ENCODE assay signal across 23 cellular contexts in genomic region chr19:45763691-45764294, GRCh38. TPM values are rescaled to one million over a fixed set of nuclear protein-coding genes. Genes with fewer than 3 reads are reported as not detected.
DNase-seq lines count a peak whose midpoint lies in the region; ATAC-seq and TF ChIP-seq lines count a peak whose summit lies in the region.
"Had no signal": no experiment of that assay in that cellular context is flagged by ENCODE, and none has a peak within 500 bp of the region (broad histone marks: within the 10 kb centered on the region; RNA-seq: fewer than 3 reads in every experiment).

No MANE protein-coding gene starts in this region.

- H3K4me2 ChIP-seq in SK-N-SH (no peak overlapping the region), mesendoderm (ENCODE audit: low read length) (no peak overlapping the region)

- H3K36me3 ChIP-seq in SK-N-SH (replicated peaks in 1 of 2; ENCODE audit: control insufficient read depth in 1 of 2, insufficient read depth in 2 of 2, low read length in 1 of 2) (no peaks in the 10 kb centered on the region), ascending aorta (no peaks in the 10 kb centered on the region), mesendoderm (ENCODE audit: control insufficient read depth, insufficient read depth, low read length) (no peaks in the 10 kb centered on the region), thoracic aorta (no peaks in the 10 kb centered on the region)

- no peak for TF ChIP-seq RAD21 in SK-N-SH (IDR thresholded peaks at IDR 0.05; ENCODE audit: low read length)

- no peak overlapping the region for H3K18ac ChIP-seq in mesendoderm (ENCODE audit: low read length)

- H3K79me1 ChIP-seq in mesendoderm (ENCODE audit: low read length) = no peaks in the 10 kb centered on the region

- TF ChIP-seq EP300 in SK-N-SH (IDR thresholded peaks at IDR 0.05; ENCODE audit: borderline replicate concordance in 1 of 2, low read depth in 1 of 2, low read length in 1 of 2) = no peak

- no peak overlapping the region for H3K9ac ChIP-seq in SK-N-SH
- H3K9ac ChIP-seq in mesendoderm (ENCODE audit: low read length) = no peak overlapping the region

- no peak overlapping the region for H2BK15ac ChIP-seq in mesendoderm (replicated peaks; ENCODE audit: low read depth)

- no peak overlapping the region for H4K8ac ChIP-seq in mesendoderm (ENCODE audit: low read depth, low read length)

- H2AK5ac ChIP-seq in mesendoderm (ENCODE audit: low read length) = no peak overlapping the region

- no peak overlapping the region for H3K23ac ChIP-seq in mesendoderm (ENCODE audit: low read length)

- peak overlapping the region; percentile 70 for H3K56ac ChIP-seq in mesendoderm (ENCODE audit: low read length)

- no peak overlapping the region for H2BK120ac ChIP-seq in mesendoderm (ENCODE audit: low read depth, low read length)

- H2BK5ac ChIP-seq in mesendoderm (ENCODE audit: low read length) = no peak overlapping the region

- no peak for ATAC-seq in SK-N-SH treated with all-trans-retinoic acid at 6 μM for 48 hours
- ATAC-seq in thoracic aorta (ENCODE audit: insufficient number of reproducible peaks, low FRiP score, low read depth) = no peak
- ATAC-seq: activated naive CD8-positive, alpha-beta T cell treated with anti-CD3 and anti-CD28 coated beads, Interleukin-2, amount 50 U/mL, for 24 hours; naive thymus-derived CD8-positive, alpha-beta T cell had no signal

- TF ChIP-seq CTCF in SK-N-SH (IDR thresholded peaks at IDR 0.05) = no peak
- no peak for TF ChIP-seq CTCF in ascending aorta (IDR thresholded peaks at IDR 0.05)
- no peak for TF ChIP-seq CTCF in thoracic aorta (IDR thresholded peaks at IDR 0.05)

- intact Hi-C loops in ascending aorta (cut with DNase I) = no loop called here

- 83% methylated on average over 18 of the region's 27 CpGs for WGBS in SK-N-SH (ENCODE audit: low lambda C conversion rate)
- WGBS in mesendoderm (ENCODE audit: extremely low coverage, insufficient coverage, low lambda C conversion rate) = no CpG with 5 or more reads among the region's 27 CpGs

- peaks cover under 1% of the 10 kb centered on the region for H3F3A ChIP-seq in SK-N-SH (replicated peaks; ENCODE audit: insufficient read depth)

- DNase-seq in SK-N-SH = peak; percentile 25
- DNase-seq in ascending aorta (ENCODE audit: low spot score in 2 of 2) = no peak
- no peak for DNase-seq in mesendoderm
- DNase-seq in thoracic aorta (ENCODE audit: low spot score) = no peak
- no peak for DNase-seq in SKM-1 treated with dmso at 0.1 percent for 144 hours (lab: John Stamatoyannopoulos, UW; ENCODE audit: unreplicated experiment)
- no peak for DNase-seq in COR-L47 (lab: John Stamatoyannopoulos, UW)
- no peak for DNase-seq in MV-4-11 (lab: John Stamatoyannopoulos, UW)
- DNase-seq: activated CD4-positive, alpha-beta T cell treated with anti-CD3 and anti-CD28 coated beads, Interleukin-2, amount 50 U/mL, for 4 hours; activated effector memory CD4-positive, alpha-beta T cell treated with Interleukin-2 at 50 U/mL for 16 hours; activated naive CD8-positive, alpha-beta T cell treated with anti-CD3 and anti-CD28 coated beads, Interleukin-2, amount 50 U/mL, for 24 hours; Caco-2; DND-41; hippocampal formation; kidney; MG63; naive thymus-derived CD8-positive, alpha-beta T cell; NCI-H1436 treated with DMSO at 0.1 percent for 48 hours; NCI-H82; posterior cingulate gyrus; SIG-M5; stimulated activated CD4-positive, alpha-beta T cell treated with anti-CD3 and anti-CD28 coated beads, Interleukin-4, amount 100 ng/mL, for 24 hours had no signal

- H4K20me1 ChIP-seq in SK-N-SH (ENCODE audit: insufficient read depth) = no peaks in the 10 kb centered on the region

- no peaks in the 10 kb centered on the region for H3K9me2 ChIP-seq in SK-N-SH

- no peak overlapping the region for H3K4me3 ChIP-seq in SK-N-SH (ENCODE audit: low read depth in 2 of 2, low read length in 1 of 2)
- H3K4me3 ChIP-seq in ascending aorta = peak overlapping the region; percentile 35 to 43
- no peak overlapping the region for H3K4me3 ChIP-seq in mesendoderm (ENCODE audit: low read length)
- peak overlapping the region; percentile 53 for H3K4me3 ChIP-seq in thoracic aorta
- H3K4me3 ChIP-seq: MG63 had no signal

- H4K5ac ChIP-seq in mesendoderm (ENCODE audit: low read length) = no peak overlapping the region

- CTCF ChIA-PET in SK-N-SH (lab: Yijun Ruan, JAX) = interaction anchor here (0.5 to 1.5 kb wide), 3 partner anchors 35 to 278 kb away, joined by 3 read pairs; no protein-coding TSS in a partner anchor

- no peak overlapping the region for H2AFZ ChIP-seq in SK-N-SH (ENCODE audit: low read depth)

- no peaks in the 10 kb centered on the region for H3K27me3 ChIP-seq in SK-N-SH (ENCODE audit: insufficient read depth)
- H3K27me3 ChIP-seq in ascending aorta = no peaks in the 10 kb centered on the region
- H3K27me3 ChIP-seq in mesendoderm (ENCODE audit: insufficient read depth, low read length, poor library complexity) = no peaks in the 10 kb centered on the region
- H3K27me3 ChIP-seq in thoracic aorta (replicated peaks; ENCODE audit: insufficient read depth) = no peaks in the 10 kb centered on the region
- H3K27me3 ChIP-seq: MG63 had no signal

- H3K27ac ChIP-seq in SK-N-SH (ENCODE audit: low read depth in 2 of 2, low read length in 1 of 2) = no peak overlapping the region
- peak overlapping the region; percentile 96 for H3K27ac ChIP-seq in ascending aorta
- no peak overlapping the region for H3K27ac ChIP-seq in mesendoderm (ENCODE audit: low read depth, low read length)
- peak overlapping the region; percentile 94 to 98 for H3K27ac ChIP-seq in thoracic aorta

- no peaks in the 10 kb centered on the region for H3K9me3 ChIP-seq in SK-N-SH
- no peaks in the 10 kb centered on the region for H3K9me3 ChIP-seq in ascending aorta
- no peaks in the 10 kb centered on the region for H3K9me3 ChIP-seq in thoracic aorta
- H3K9me3 ChIP-seq: Caco-2, MG63 had no signal

- peaks cover 0 to 17% of the 10 kb centered on the region in 2 experiments; a peak in 1 of 4 replicates for H3K4me1 ChIP-seq in SK-N-SH (ENCODE audit: control insufficient read depth in 1 of 2, insufficient read depth in 2 of 2, low read depth in 1 of 2, low read length in 1 of 2)
- H3K4me1 ChIP-seq in ascending aorta = peaks cover 23 to 36% of the 10 kb centered on the region in 2 donors
- H3K4me1 ChIP-seq in mesendoderm (ENCODE audit: control insufficient read depth, low read depth, low read length) = peaks cover 10% of the 10 kb centered on the region
- H3K4me1 ChIP-seq in thoracic aorta (ENCODE audit: control insufficient read depth in 1 of 2, low read depth in 2 of 2) = peaks cover 31 to 41% of the 10 kb centered on the region in 2 donors

- H3K4ac ChIP-seq in mesendoderm (ENCODE audit: low read depth, low read length) = no peak overlapping the region

- H3K79me2 ChIP-seq in SK-N-SH (ENCODE audit: insufficient read depth) (no peaks in the 10 kb centered on the region), mesendoderm (ENCODE audit: control insufficient read depth, insufficient read depth, low read length) (no peaks in the 10 kb centered on the region)

- POLR2A ChIA-PET in SK-N-SH (lab: Yijun Ruan, JAX) = no interaction called here

TF ChIP-seq in SK-N-SH treated with all-trans-retinoic acid at 6 μM for 48 hours, 23 proteins besides CTCF, POLR2A, EP300 and RAD21:
- TF ChIP-seq CSRNP3 (CRISPR knock-in tag; IDR thresholded peaks at IDR 0.05) (no peak), PPARA (CRISPR knock-in tag; IDR thresholded peaks at IDR 0.05; ENCODE audit: borderline replicate concordance) (no peak)

RNA-seq across cellular contexts. Expression of gene SIX5, which starts 5.3 kb away (rescaled TPM):
- polyA plus RNA-seq in SK-N-SH (2012; rRNA removed) = 6.4 and 8.4 TPM in 2 replicates
- 3.1 and 5.2 TPM in 2 replicates for polyA plus RNA-seq in SK-N-SH (2012; cell fraction: cytosol; rRNA removed)
- polyA plus RNA-seq in SK-N-SH (2012; cell fraction: nucleus; rRNA removed) = 22.8 and 31.2 TPM in 2 replicates
- total RNA-seq in ascending aorta (39.2 TPM), thoracic aorta (10 to 100 TPM; 15.0 to 29.9 TPM)
- 19.5 TPM for polyA plus RNA-seq in mesendoderm (2013, experiment 1 of 2)
- polyA plus RNA-seq in mesendoderm (2013, experiment 2 of 2) = 18.9 TPM

RNA-seq across cellular contexts. Expression of gene DMPK, which starts 18.5 kb away (rescaled TPM):
- 86.4 and 92.2 TPM in 2 replicates for polyA plus RNA-seq in SK-N-SH (2012; rRNA removed)
- 37.4 and 40.6 TPM in 2 replicates for polyA plus RNA-seq in SK-N-SH (2012; cell fraction: cytosol; rRNA removed)
- 481 and 556 TPM in 2 replicates for polyA plus RNA-seq in SK-N-SH (2012; cell fraction: nucleus; rRNA removed)
- total RNA-seq in ascending aorta (76.8 TPM), thoracic aorta (100 to 1,000 TPM; 212 to 227 TPM)
- polyA plus RNA-seq in mesendoderm (2013, experiment 1 of 2) = 10.5 TPM
- 9.3 TPM for polyA plus RNA-seq in mesendoderm (2013, experiment 2 of 2)

RNA-seq across cellular contexts. Expression of gene DMWD, which starts 28.9 kb away (rescaled TPM):
- 39.3 and 40.6 TPM in 2 replicates for polyA plus RNA-seq in SK-N-SH (2012; rRNA removed)
- polyA plus RNA-seq in SK-N-SH (2012; cell fraction: cytosol; rRNA removed) = 11.6 and 18.4 TPM in 2 replicates
- 140 and 155 TPM in 2 replicates for polyA plus RNA-seq in SK-N-SH (2012; cell fraction: nucleus; rRNA removed)
- total RNA-seq in ascending aorta (110 TPM), thoracic aorta (10 to 100 TPM; 79.1 to 91.1 TPM)
- 20.6 TPM for polyA plus RNA-seq in mesendoderm (2013, experiment 1 of 2)
- 20.9 TPM for polyA plus RNA-seq in mesendoderm (2013, experiment 2 of 2)

RNA-seq across cellular contexts. Expression of gene MEIOSIN, which starts 30.6 kb away (rescaled TPM):
- 0.03 and 0.06 TPM in 2 replicates for polyA plus RNA-seq in SK-N-SH (2012; rRNA removed)
- polyA plus RNA-seq in SK-N-SH (2012; cell fraction: cytosol; rRNA removed) = 0.01 TPM in 1 of 2 replicates, not detected in the other
- polyA plus RNA-seq in SK-N-SH (2012; cell fraction: nucleus; rRNA removed) = 0.02 and 0.06 TPM in 2 replicates
- total RNA-seq in ascending aorta (not detected), thoracic aorta (not detected)
- 0.38 TPM for polyA plus RNA-seq in mesendoderm (2013, experiment 1 of 2)
- polyA plus RNA-seq in mesendoderm (2013, experiment 2 of 2) = 0.28 TPM
- total RNA-seq: Caco-2; kidney; naive thymus-derived CD8-positive, alpha-beta T cell; urinary bladder had no signal
- polyA plus RNA-seq: naive thymus-derived CD8-positive, alpha-beta T cell; urinary bladder had no signal

RNA-seq across cellular contexts. Expression of gene FBXO46, which starts 33.1 kb away (rescaled TPM):
- 2.8 and 5.6 TPM in 2 replicates for polyA plus RNA-seq in SK-N-SH (2012; rRNA removed)
- polyA plus RNA-seq in SK-N-SH (2012; cell fraction: cytosol; rRNA removed) = 2.5 and 3.9 TPM in 2 replicates
- 20.4 and 25.2 TPM in 2 replicates for polyA plus RNA-seq in SK-N-SH (2012; cell fraction: nucleus; rRNA removed)
- total RNA-seq in ascending aorta (27.5 TPM), thoracic aorta (10 to 100 TPM in 1 of 2 donors, 1 to 10 TPM in 1; 9.9 to 15.0 TPM)
- 17.4 TPM for polyA plus RNA-seq in mesendoderm (2013, experiment 1 of 2)
- 17.5 TPM for polyA plus RNA-seq in mesendoderm (2013, experiment 2 of 2)

Comparison
In these comparisons a context has a peak if more than half of its experiments do, and no peak if none do; other contexts are left out.
1. H3K27ac ChIP-seq: peak in ascending aorta (2 of 2) and thoracic aorta (2 of 2); none in SK-N-SH (0 of 2) and mesendoderm (single experiment).
2. H3K4me3 ChIP-seq: peak in ascending aorta (2 of 2) and thoracic aorta (single experiment); none in SK-N-SH (0 of 2) and mesendoderm (single experiment).